ENCODE assay signal across 8 cellular contexts in the genomic region with DNA sequence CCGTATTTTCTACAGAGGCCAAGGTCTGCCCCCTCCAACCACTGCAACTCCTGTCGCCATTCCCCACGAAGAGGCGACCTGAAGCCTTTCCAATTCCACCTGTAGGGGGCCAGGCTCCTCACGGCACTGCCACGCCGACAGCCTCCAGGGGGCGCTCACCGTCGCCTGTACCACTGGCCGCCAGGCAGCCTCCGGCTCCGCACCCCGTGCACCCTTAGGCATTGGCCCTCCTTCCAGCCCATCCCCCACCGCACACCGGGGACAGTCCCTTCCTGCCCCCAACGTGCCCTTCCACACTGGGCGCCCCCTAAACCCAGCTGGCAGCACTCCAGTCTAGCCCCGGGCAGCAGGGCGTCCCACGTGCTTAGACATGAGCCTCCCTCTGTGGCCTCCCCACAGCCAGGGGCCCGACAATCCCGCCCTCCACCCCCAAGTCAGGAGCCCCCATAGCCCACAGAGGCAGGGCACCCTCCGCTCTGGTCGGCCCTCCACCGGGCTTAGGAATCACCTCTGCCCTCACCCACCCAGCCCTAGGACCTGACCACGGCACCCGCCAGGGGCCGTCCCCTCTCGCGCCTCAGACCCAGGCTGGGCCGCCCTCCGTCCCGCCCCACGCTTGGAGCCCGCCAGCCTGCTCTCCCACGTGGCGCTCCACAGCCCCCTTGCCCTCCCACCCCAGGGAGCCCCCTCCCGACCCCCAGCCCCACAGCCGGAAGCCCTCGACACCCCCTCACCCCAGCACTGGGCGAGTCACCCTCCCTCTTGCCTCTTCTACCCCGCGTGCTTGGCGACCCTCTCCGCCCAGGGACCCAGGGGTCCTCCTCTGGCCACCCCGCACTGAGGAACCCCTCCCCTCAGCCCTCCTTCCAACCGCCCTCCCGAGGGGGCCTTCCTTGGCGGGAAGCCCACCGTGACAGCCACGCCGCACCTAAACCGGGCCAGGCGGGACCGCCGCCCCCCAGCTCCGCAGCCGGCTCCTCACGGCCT. TPM values are rescaled to one million over a fixed set of nuclear protein-coding genes. Genes with fewer than 3 reads are reported as not detected.
DNase-seq lines count a peak whose midpoint lies in the region; ATAC-seq, FAIRE-seq and TF ChIP-seq lines count a peak whose summit lies in the region.

No MANE protein-coding gene starts in this region.

- DNase-seq in A549 (ENCODE audit: low read depth in 1 of 2, low spot score in 1 of 2) (peak; percentile 68 to 72), GM20000 (ENCODE audit: low spot score) (peak; percentile 85), NT2/D1 (ENCODE audit: low read depth, low spot score) (peak; percentile 25), left ventricle myocardium inferior (no peak), GDM1 (lab: John Stamatoyannopoulos, UW) (no peak)
- DNase-seq in activated T-cell treated with anti-CD3 and anti-CD28 coated beads, Interleukin-2, amount 50 U/mL, for 4 hours, result peak; percentile 45
- peak in 2 of 3 donors; percentile 16 to 35 for DNase-seq in stimulated activated CD4-positive, alpha-beta T cell treated with anti-CD3 and anti-CD28 coated beads, TNF-alpha, amount 100 ng/mL, for 1 hour (ENCODE audit: low read depth in 3 of 3, low spot score in 1 of 3)

- TF ChIP-seq RAD21 in A549 (conservative IDR thresholded peaks at IDR 0.05 in 1 of 2, IDR thresholded peaks at IDR 0.05 in 1 of 2), result peak in 1 of 2 experiments; percentile 32; a peak in 3 of 5 replicates

- H3K9me3 ChIP-seq in A549, result no peaks in the 10 kb centered on the region
- no peaks in the 10 kb centered on the region for H3K9me3 ChIP-seq in NT2/D1 (ENCODE audit: insufficient read depth, low read length)
- no peaks in the 10 kb centered on the region for H3K9me3 ChIP-seq in left ventricle myocardium inferior (replicated peaks)

- no peak overlapping the region for H3K4me3 Mint-ChIP-seq in activated T-cell treated with anti-CD3 and anti-CD28 coated beads, Interleukin-2, amount 50 U/mL, for 4 hours

- intact Hi-C loops in left ventricle myocardium inferior (cut with micrococcal nuclease), result no loop called here

- no peak overlapping the region for H3K9ac ChIP-seq in NT2/D1 (ENCODE audit: insufficient read length, low read depth)

- no peak for FAIRE-seq in A549 (lab: Jason Lieb, UNC)

- ATAC-seq in A549, result peak; percentile 75 to 94
- ATAC-seq in activated T-cell treated with anti-CD3 and anti-CD28 coated beads, Interleukin-2, amount 50 U/mL, for 4 hours, result peak; percentile 74 to 77
- ATAC-seq in HG03457 (IDR thresholded peaks at IDR 0.05; ENCODE audit: unreplicated experiment), result no peak

- peak; percentile 74 for TF ChIP-seq CTCF in A549 (IDR thresholded peaks at IDR 0.05)
- TF ChIP-seq CTCF in GM20000 (IDR thresholded peaks at IDR 0.05; ENCODE audit: extremely low read depth, missing control alignments), result peak; percentile 87
- peak; percentile 63 for TF ChIP-seq CTCF in left ventricle myocardium inferior (IDR thresholded peaks at IDR 0.05; ENCODE audit: borderline replicate concordance)

- H3K4me1 Mint-ChIP-seq in activated T-cell treated with anti-CD3 and anti-CD28 coated beads, Interleukin-2, amount 50 U/mL, for 4 hours (ENCODE audit: low read depth), result no peaks in the 10 kb centered on the region

- WGBS in A549 (ENCODE audit: missing lambda C conversion rate), result 75% methylated on average over 18 of the region's 60 CpGs

- H3K27me3 Mint-ChIP-seq in activated T-cell treated with anti-CD3 and anti-CD28 coated beads, Interleukin-2, amount 50 U/mL, for 4 hours (ENCODE audit: low read depth), result no peaks in the 10 kb centered on the region

- POLR2A ChIA-PET in A549 (lab: Yijun Ruan, JAX), result no interaction called here

- peak overlapping the region; percentile 45; the same call in 2 of the 3 replicates for H3K4me2 ChIP-seq in A549

- H3K4me3 ChIP-seq in A549 (no peak overlapping the region), NT2/D1 (ENCODE audit: insufficient read length, low read depth) (no peak overlapping the region), left ventricle myocardium inferior (no peak overlapping the region)

- H3K36me3 ChIP-seq in NT2/D1 (ENCODE audit: insufficient read depth, insufficient read length, low read length), result no peaks in the 10 kb centered on the region
- no peaks in the 10 kb centered on the region for H3K36me3 ChIP-seq in left ventricle myocardium inferior

- no peak for TF ChIP-seq POLR2A in A549 (IDR thresholded peaks at IDR 0.05; ENCODE audit: low read length)

- no peaks in the 10 kb centered on the region for H3K36me3 Mint-ChIP-seq in activated T-cell treated with anti-CD3 and anti-CD28 coated beads, Interleukin-2, amount 50 U/mL, for 4 hours (ENCODE audit: insufficient read depth)

- H3K27me3 ChIP-seq in NT2/D1 (ENCODE audit: insufficient read depth, insufficient read length), result no peaks in the 10 kb centered on the region
- H3K27me3 ChIP-seq in left ventricle myocardium inferior (ENCODE audit: low read depth), result no peaks in the 10 kb centered on the region

- H3K27ac ChIP-seq in A549 (no peak overlapping the region), left ventricle myocardium inferior (replicated peaks) (no peak overlapping the region)

- CTCF ChIA-PET in A549 (lab: Yijun Ruan, JAX), result interaction anchor here (0.9 kb wide), 1 partner anchor 41 kb away, joined by 3 read pairs; no protein-coding TSS in a partner anchor

- no peak for TF ChIP-seq EP300 in A549 (IDR thresholded peaks at IDR 0.05)

- no peaks in the 10 kb centered on the region for H3K9me3 Mint-ChIP-seq in activated T-cell treated with anti-CD3 and anti-CD28 coated beads, Interleukin-2, amount 50 U/mL, for 4 hours

- H3K4me1 ChIP-seq in A549, result no peaks in the 10 kb centered on the region
- H3K4me1 ChIP-seq in NT2/D1 (ENCODE audit: insufficient read depth, insufficient read length), result no peaks in the 10 kb centered on the region
- no peaks in the 10 kb centered on the region for H3K4me1 ChIP-seq in left ventricle myocardium inferior

TF ChIP-seq in A549, 52 proteins besides CTCF, POLR2A, EP300 and RAD21:
- TF ChIP-seq RNF2 (IDR thresholded peaks at IDR 0.05; ENCODE audit: borderline replicate concordance, low read depth), result no peak
- peak; percentile 27; the same call in 2 of the 3 replicates for TF ChIP-seq SMC3 (IDR thresholded peaks at IDR 0.05)
- TF ChIP-seq, protein P1, sequence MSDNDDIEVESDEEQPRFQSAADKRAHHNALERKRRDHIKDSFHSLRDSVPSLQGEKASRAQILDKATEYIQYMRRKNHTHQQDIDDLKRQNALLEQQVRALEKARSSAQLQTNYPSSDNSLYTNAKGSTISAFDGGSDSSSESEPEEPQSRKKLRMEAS (IDR thresholded peaks at IDR 0.05), result peak; percentile 25; the same call in 1 of the 2 replicates
- TF ChIP-seq, protein P2, sequence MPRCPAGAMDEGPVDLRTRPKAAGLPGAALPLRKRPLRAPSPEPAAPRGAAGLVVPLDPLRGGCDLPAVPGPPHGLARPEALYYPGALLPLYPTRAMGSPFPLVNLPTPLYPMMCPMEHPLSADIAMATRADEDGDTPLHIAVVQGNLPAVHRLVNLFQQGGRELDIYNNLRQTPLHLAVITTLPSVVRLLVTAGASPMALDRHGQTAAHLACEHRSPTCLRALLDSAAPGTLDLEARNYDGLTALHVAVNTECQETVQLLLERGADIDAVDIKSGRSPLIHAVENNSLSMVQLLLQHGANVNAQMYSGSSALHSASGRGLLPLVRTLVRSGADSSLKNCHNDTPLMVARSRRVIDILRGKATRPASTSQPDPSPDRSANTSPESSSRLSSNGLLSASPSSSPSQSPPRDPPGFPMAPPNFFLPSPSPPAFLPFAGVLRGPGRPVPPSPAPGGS (IDR thresholded peaks at IDR 0.05), result no peak
- no peak for TF ChIP-seq ESRRA (IDR thresholded peaks at IDR 0.05; ENCODE audit: borderline replicate concordance, low read length)
- no peak for TF ChIP-seq TP53 (CRISPR knock-in tag; IDR thresholded peaks at IDR 0.05)
- no peak for TF ChIP-seq NPAS2 (CRISPR knock-in tag; IDR thresholded peaks at IDR 0.05; ENCODE audit: borderline replicate concordance)
- TF ChIP-seq, protein P3, sequence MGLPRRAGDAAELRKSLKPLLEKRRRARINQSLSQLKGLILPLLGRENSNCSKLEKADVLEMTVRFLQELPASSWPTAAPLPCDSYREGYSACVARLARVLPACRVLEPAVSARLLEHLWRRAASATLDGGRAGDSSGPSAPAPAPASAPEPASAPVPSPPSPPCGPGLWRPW (IDR thresholded peaks at IDR 0.05), result no peak
- no peak for TF ChIP-seq ZC3H11A (IDR thresholded peaks at IDR 0.05)
- TF ChIP-seq FOXS1 (CRISPR knock-in tag; IDR thresholded peaks at IDR 0.05), result no peak
- no peak for TF ChIP-seq EHMT2 (IDR thresholded peaks at IDR 0.05; ENCODE audit: low read depth)
TF ChIP-seq in A549: peak in this region for 2.

RNA-seq across cellular contexts. Expression of a gene that starts 0.7 kb away (rescaled TPM):
- polyA plus RNA-seq in A549 (2011; rRNA removed) (not detected in 2 replicates), A549 (2017; fragmentation: RNase III; extraction: RNeasy Plus Mini Kit Qiagen cat#74134 plus additional on column Dnase treatment) (not detected in 3 replicates)
- polyA plus RNA-seq in A549 (2012; cell fraction: cytosol; rRNA removed), result 0.01 and 0.03 TPM in 2 replicates
- polyA plus RNA-seq in A549 (2012; cell fraction: nucleus; rRNA removed), result 0.02 TPM in 1 of 2 replicates, not detected in the other
- not detected in 2 replicates for polyA minus RNA-seq in A549 (2011; rRNA and poly(A)+ RNA removed)
- total RNA-seq in activated T-cell treated with anti-CD3 and anti-CD28 coated beads, Interleukin-2, amount 50 U/mL, for 4 hours, result not detected
- not detected for total RNA-seq in left ventricle myocardium inferior

RNA-seq across cellular contexts. Expression of a gene that starts 10.8 kb away (rescaled TPM):
- polyA plus RNA-seq in A549 (2011; rRNA removed) (0.47 and 0.54 TPM in 2 replicates), A549 (2017; fragmentation: RNase III; extraction: RNeasy Plus Mini Kit Qiagen cat#74134 plus additional on column Dnase treatment) (0.66 to 0.70 TPM (median 0.66 TPM) in 3 replicates)
- 0.25 and 0.35 TPM in 2 replicates for polyA plus RNA-seq in A549 (2012; cell fraction: cytosol; rRNA removed)
- 0.88 and 0.96 TPM in 2 replicates for polyA plus RNA-seq in A549 (2012; cell fraction: nucleus; rRNA removed)
- 0.41 and 0.73 TPM in 2 replicates for polyA minus RNA-seq in A549 (2011; rRNA and poly(A)+ RNA removed)
- 1 to 10 TPM; 1.1 to 1.5 (median 1.5) TPM for total RNA-seq in activated T-cell treated with anti-CD3 and anti-CD28 coated beads, Interleukin-2, amount 50 U/mL, for 4 hours
- 0.49 TPM for total RNA-seq in left ventricle myocardium inferior

RNA-seq across cellular contexts. Expression of a gene that starts 45.4 kb away (rescaled TPM):
- polyA plus RNA-seq in A549 (2011; rRNA removed) (0.27 and 0.32 TPM in 2 replicates), A549 (2017; fragmentation: RNase III; extraction: RNeasy Plus Mini Kit Qiagen cat#74134 plus additional on column Dnase treatment) (0.94 to 1.2 TPM (median 0.99 TPM) in 3 replicates)
- polyA plus RNA-seq in A549 (2012; cell fraction: cytosol; rRNA removed), result 2.5 and 3.3 TPM in 2 replicates
- polyA plus RNA-seq in A549 (2012; cell fraction: nucleus; rRNA removed), result 14.0 and 21.3 TPM in 2 replicates
- polyA minus RNA-seq in A549 (2011; rRNA and poly(A)+ RNA removed), result 0.17 and 0.73 TPM in 2 replicates
- 1 to 10 TPM; 1.7 to 2.4 (median 2.2) TPM for total RNA-seq in activated T-cell treated with anti-CD3 and anti-CD28 coated beads, Interleukin-2, amount 50 U/mL, for 4 hours
- total RNA-seq in left ventricle myocardium inferior, result not detected

Comparison
In these comparisons a context has a peak if more than half of its experiments do, and no peak if none do; other contexts are left out.
1. DNase-seq: peak in A549 (2 of 2), GM20000 (single experiment), NT2/D1 (single experiment), activated T-cell treated with anti-CD3 and anti-CD28 coated beads, Interleukin-2, amount 50 U/mL, for 4 hours (single experiment) and stimulated activated CD4-positive, alpha-beta T cell treated with anti-CD3 and anti-CD28 coated beads, TNF-alpha, amount 100 ng/mL, for 1 hour (2 of 3); none in left ventricle myocardium inferior (single experiment) and GDM1 (single experiment).
2. Peak in every context shown above with its lines, with median percentiles within 50 percentile points of each other: CTCF ChIP-seq.